8 cellular contexts compared by ENCODE assay signal in the genomic region with DNA sequence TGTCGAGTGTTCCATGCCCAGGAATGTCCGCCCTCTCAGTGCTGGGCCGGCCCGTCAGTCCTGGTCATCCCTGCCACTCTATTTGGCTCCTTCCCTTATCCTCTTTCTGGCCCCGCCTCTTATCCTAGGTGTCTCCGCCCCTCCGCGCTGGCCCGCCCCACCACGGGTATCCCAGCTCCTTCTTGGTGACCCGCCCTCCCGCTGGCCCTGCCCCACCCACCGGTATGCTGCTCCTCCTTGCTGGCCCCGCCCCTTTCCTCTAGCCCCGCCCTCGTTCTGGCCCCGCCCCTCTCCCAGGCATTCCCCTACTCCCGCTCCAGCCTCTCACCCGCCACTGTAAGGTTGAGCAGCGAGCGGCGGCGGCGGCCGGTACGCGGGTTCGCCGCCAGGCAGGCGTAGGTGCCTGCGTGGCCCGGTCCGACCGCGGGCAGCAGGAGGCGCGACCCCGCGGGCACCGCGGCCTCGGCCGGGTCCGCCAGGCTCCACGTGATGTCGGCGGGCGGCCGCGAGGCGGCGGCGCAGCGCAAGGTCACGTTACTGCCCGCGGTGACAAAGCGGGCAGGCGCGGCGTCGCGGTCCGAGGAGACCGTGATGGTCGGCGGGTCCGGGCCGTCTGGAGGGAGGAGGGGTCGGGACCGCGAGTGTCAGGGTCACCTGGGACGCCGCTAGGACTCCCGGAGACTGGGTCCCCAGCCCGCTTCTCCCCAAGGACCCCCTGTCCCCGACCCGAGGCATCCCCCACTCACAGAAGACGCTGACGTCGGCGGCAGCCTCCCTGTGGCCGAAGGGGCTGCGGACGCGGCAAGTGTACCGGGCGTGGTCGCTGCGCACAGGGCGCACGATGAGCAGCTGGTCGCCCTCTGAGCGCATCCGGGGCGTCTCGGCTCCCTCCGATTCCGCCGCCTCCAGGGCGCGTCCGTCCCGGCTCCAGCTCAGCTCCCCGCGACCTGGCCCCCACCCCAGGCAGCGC. TPM values are rescaled to one million over a fixed set of nuclear protein-coding genes. Genes with fewer than 3 reads are reported as not detected.
DNase-seq lines count a peak whose midpoint lies in the region; ATAC-seq, FAIRE-seq and TF ChIP-seq lines count a peak whose summit lies in the region.

No MANE protein-coding gene starts in this region.

- H3K9me3 Mint-ChIP-seq in central memory CD8-positive, alpha-beta T cell = no peaks in the 10 kb centered on the region

- CTCF ChIA-PET in HEK293T (lab: Yijun Ruan, JAX) = interaction anchor here (0.6 to 1.1 kb wide), 2 partner anchors 26 to 41 kb away, joined by 3 to 6 read pairs; partner anchors contain the start of gene ETFB

- no peaks in the 10 kb centered on the region for H3K27me3 Mint-ChIP-seq in central memory CD8-positive, alpha-beta T cell

- H3K4me3 ChIP-seq in kidney (ENCODE audit: low read length in 2 of 2) = peak overlapping the region; percentile 69 to 72

- peak overlapping the region; percentile 91 for H3K4me3 Mint-ChIP-seq in central memory CD8-positive, alpha-beta T cell

- no peaks in the 10 kb centered on the region for H3K9me3 ChIP-seq in kidney (ENCODE audit: control insufficient read depth in 1 of 2, low read length in 2 of 2)

- no peak for FAIRE-seq in kidney (lab: Jason Lieb, UNC)

- TF ChIP-seq CTCF in kidney (IDR thresholded peaks at IDR 0.05; ENCODE audit: borderline replicate concordance, extremely low read depth, insufficient read depth) = peak; percentile 26

- no peaks in the 10 kb centered on the region for H3K36me3 ChIP-seq in kidney (ENCODE audit: control insufficient read depth in 1 of 2, insufficient read depth in 2 of 2, low read length in 2 of 2)

- peak overlapping the region; percentile 89 for H3K27ac Mint-ChIP-seq in central memory CD8-positive, alpha-beta T cell (ENCODE audit: low read depth)

- H3K9ac ChIP-seq in kidney (ENCODE audit: low read length in 2 of 2) = no peak overlapping the region

- peaks cover 1% of the 10 kb centered on the region for H3K36me3 Mint-ChIP-seq in central memory CD8-positive, alpha-beta T cell (ENCODE audit: insufficient read depth)

- intact Hi-C loops in kidney (cut with DNase I) = no loop called here

- peak; percentile 72 to 78 for ATAC-seq in activated CD4-positive, CD25-positive, alpha-beta regulatory T cell treated with anti-CD3 and anti-CD28 coated beads, Interleukin-2, amount 50 U/mL, for 24 hours
- peak; percentile 48 for ATAC-seq in central memory CD8-positive, alpha-beta T cell (replicated peaks; ENCODE audit: extremely low read depth, poor library complexity, severe bottlenecking)

- peak overlapping the region in 1 of 2 donors; percentile 37 for H3K27ac ChIP-seq in kidney (ENCODE audit: low read depth in 2 of 2, low read length in 2 of 2)

- peaks cover 15% of the 10 kb centered on the region for H3K4me1 Mint-ChIP-seq in central memory CD8-positive, alpha-beta T cell

- POLR2A ChIA-PET in HEK293T (lab: Yijun Ruan, JAX) = interaction anchor here (0.5 to 5.9 kb wide), 8 partner anchors 10 to 54 kb away, joined by 3 to 40 read pairs (median 4); partner anchors contain the start of gene ETFB

- DNase-seq in GM04504 (ENCODE audit: low read depth) = peak; percentile 89
- DNase-seq in HEK293T (ENCODE audit: extremely low spot score) = peak; percentile 98
- DNase-seq in NCI-H2029 (lab: John Stamatoyannopoulos, UW) = peak; percentile 80
- peak; percentile 53 to 60 for DNase-seq in central memory CD8-positive, alpha-beta T cell (ENCODE audit: low spot score in 2 of 2)
- peak; percentile 100 for DNase-seq in kidney
- peak; percentile 97 for DNase-seq in stimulated activated CD4-positive, alpha-beta T cell treated with anti-CD3 and anti-CD28 coated beads, Interleukin-12 subunit alpha, Interleukin-12 subunit beta, amount 100 ng/mL, for 4 hours
- no peak for DNase-seq in NCI-H2081 treated with DMSO at 0.1 percent for 48 hours (lab: John Stamatoyannopoulos, UW)

- peaks cover 0 to 7% of the 10 kb centered on the region in 2 donors for H3K4me1 ChIP-seq in kidney (ENCODE audit: control insufficient read depth in 1 of 2, insufficient read depth in 1 of 2, low read depth in 1 of 2, low read length in 2 of 2)

TF ChIP-seq in HEK293T, 16 proteins besides CTCF, POLR2A, EP300 and RAD21:
- no peak for TF ChIP-seq ELF4 (IDR thresholded peaks at IDR 0.05)
- TF ChIP-seq L3MBTL2 (conservative IDR thresholded peaks at IDR 0.05) = peak; percentile 81
- TF ChIP-seq, protein P1, sequence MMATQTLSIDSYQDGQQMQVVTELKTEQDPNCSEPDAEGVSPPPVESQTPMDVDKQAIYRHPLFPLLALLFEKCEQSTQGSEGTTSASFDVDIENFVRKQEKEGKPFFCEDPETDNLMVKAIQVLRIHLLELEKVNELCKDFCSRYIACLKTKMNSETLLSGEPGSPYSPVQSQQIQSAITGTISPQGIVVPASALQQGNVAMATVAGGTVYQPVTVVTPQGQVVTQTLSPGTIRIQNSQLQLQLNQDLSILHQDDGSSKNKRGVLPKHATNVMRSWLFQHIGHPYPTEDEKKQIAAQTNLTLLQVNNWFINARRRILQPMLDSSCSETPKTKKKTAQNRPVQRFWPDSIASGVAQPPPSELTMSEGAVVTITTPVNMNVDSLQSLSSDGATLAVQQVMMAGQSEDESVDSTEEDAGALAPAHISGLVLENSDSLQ (IDR thresholded peaks at IDR 0.05) = peak; percentile 92

RNA-seq across cellular contexts. Expression of gene VSIG10L, which starts 2.0 kb away (rescaled TPM):
- 1.8 TPM for total RNA-seq in kidney
- 2.2 TPM for polyA plus RNA-seq in kidney (ENCODE audit: insufficient read depth, low read depth, low replicate concordance)

RNA-seq across cellular contexts. Expression of gene ETFB, which starts 26.2 kb away (rescaled TPM):
- 76.8 TPM for total RNA-seq in kidney
- polyA plus RNA-seq in kidney (ENCODE audit: insufficient read depth, low read depth, low replicate concordance) = 620 TPM

RNA-seq across cellular contexts. Expression of gene IGLON5, which starts 28.5 kb away (rescaled TPM):
- not detected for total RNA-seq in kidney
- polyA plus RNA-seq in kidney (ENCODE audit: insufficient read depth, low read depth, low replicate concordance) = 0.15 TPM

RNA-seq across cellular contexts. Expression of gene CLDND2, which starts 28.8 kb away (rescaled TPM):
- 1.1 TPM for total RNA-seq in kidney
- polyA plus RNA-seq in kidney (ENCODE audit: insufficient read depth, low read depth, low replicate concordance) = 6.9 TPM

RNA-seq across cellular contexts. Expression of gene NKG7, which starts 32.5 kb away (rescaled TPM):
- total RNA-seq in kidney = 7.9 TPM
- polyA plus RNA-seq in kidney (ENCODE audit: insufficient read depth, low read depth, low replicate concordance) = 3.5 TPM
